ENCODE assay signal across 22 cellular contexts in the genomic region with DNA sequence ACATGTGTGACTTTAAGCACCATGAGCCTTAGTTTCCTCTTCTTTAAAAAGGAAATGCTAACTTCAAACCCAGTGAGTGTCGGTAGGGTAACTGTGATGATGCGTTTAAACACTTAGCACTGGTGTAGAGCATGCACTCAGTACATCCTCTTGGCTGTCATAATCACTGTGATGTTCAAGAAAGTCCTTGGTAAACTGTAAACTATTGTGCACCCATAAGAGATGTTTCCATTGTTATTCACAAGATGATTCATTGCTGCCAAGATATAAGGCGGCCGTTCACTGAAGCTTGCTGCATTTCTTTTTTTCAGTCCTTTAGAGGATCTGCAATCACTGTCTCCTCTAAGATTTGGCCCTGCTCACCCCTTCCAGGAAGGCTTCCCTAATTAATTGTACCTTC.
DNase-seq lines count a peak whose midpoint lies in the region; ATAC-seq, FAIRE-seq and TF ChIP-seq lines count a peak whose summit lies in the region.
"Had no signal": no experiment of that assay in that cellular context is flagged by ENCODE, and none has a peak within 500 bp of the region (broad histone marks: within the 10 kb centered on the region; RNA-seq: fewer than 3 reads in every experiment).

No MANE protein-coding gene starts in this region.

- H2BK12ac ChIP-seq in mesenchymal stem cell (ENCODE audit: low read length in 2 of 2), result no peak overlapping the region

- WGBS in mesenchymal stem cell, result 0% methylated on average over 4 of the region's 4 CpGs

- no peak overlapping the region for H3K4me2 ChIP-seq in mesenchymal stem cell (ENCODE audit: low read length, poor library complexity, severe bottlenecking)

- no peak overlapping the region for H3K4me3 ChIP-seq in mesenchymal stem cell (ENCODE audit: insufficient read depth in 1 of 2, low read depth in 1 of 2, low read length in 2 of 2)
- H3K4me3 ChIP-seq in tibial artery, result no peak overlapping the region
- H3K4me3 ChIP-seq: colonic mucosa, psoas muscle had no signal

- H3K79me1 ChIP-seq in mesenchymal stem cell (replicated peaks; ENCODE audit: low read length, poor library complexity, severe bottlenecking), result no peaks in the 10 kb centered on the region

- H3K27me3 ChIP-seq in mesenchymal stem cell (ENCODE audit: control insufficient read depth in 1 of 2, insufficient read depth in 1 of 2, low read length in 2 of 2) (no peaks in the 10 kb centered on the region), tibial artery (no peaks in the 10 kb centered on the region)
- H3K27me3 ChIP-seq: colonic mucosa had no signal

- H2AK5ac ChIP-seq in mesenchymal stem cell (ENCODE audit: low read length, severe bottlenecking), result no peak overlapping the region

- DNase-seq in EH (ENCODE audit: low read depth) (peak; percentile 87), RCC 7860 (ENCODE audit: low spot score) (peak; percentile 68), dermis blood vessel endothelial cell (peak; percentile 17), mesenchymal stem cell (peak; percentile 59), tibial artery (no peak), cardiac septum (ENCODE audit: low spot score) (no peak), DMS114 treated with DMSO at 0.1 percent for 48 hours (lab: John Stamatoyannopoulos, UW; ENCODE audit: unreplicated experiment) (no peak)
- DNase-seq: activated CD4-positive, alpha-beta memory T cell treated with anti-CD3 and anti-CD28 coated beads, Interleukin-2, amount 10 ng/mL, durations not matched to agents 7 days and 5 days; colonic mucosa; DMS79; erythroblast; left ventricle myocardium superior; MM.1S; naive thymus-derived CD4-positive, alpha-beta T cell; NCI-H187 treated with DMSO at 0.1 percent for 48 hours; NCI-H69; OCI-M1; psoas muscle; stimulated activated CD4-positive, alpha-beta T cell treated with anti-CD3 and anti-CD28 coated beads, Interleukin-15, amount 100 ng/mL, for 24 hours had no signal

- intact Hi-C loops in tibial artery (cut with DNase I; ENCODE audit: low total_unique reads) (no loop called here), cardiac septum (cut with DNase I) (no loop called here)

- ATAC-seq in HG03460 (IDR thresholded peaks at IDR 0.05; ENCODE audit: unreplicated experiment), result no peak
- ATAC-seq: left ventricle myocardium superior; naive thymus-derived CD4-positive, alpha-beta T cell; psoas muscle had no signal

- H2BK5ac ChIP-seq in mesenchymal stem cell (ENCODE audit: low read depth, low read length, poor library complexity, severe bottlenecking), result no peak overlapping the region

- H3K27ac ChIP-seq in mesenchymal stem cell (ENCODE audit: low read length, poor library complexity, severe bottlenecking) (no peak overlapping the region), tibial artery (no peak overlapping the region)
- H3K27ac ChIP-seq: C4-2B, colonic mucosa, psoas muscle had no signal

- peak; percentile 54 for FAIRE-seq in RCC 7860 (lab: Jason Lieb, UNC)
- FAIRE-seq: H1 had no signal

- no peak for TF ChIP-seq CTCF in tibial artery (IDR thresholded peaks at IDR 0.05)

- H3K9ac ChIP-seq in mesenchymal stem cell (ENCODE audit: low read length), result no peak overlapping the region

- no peak overlapping the region for H2AFZ ChIP-seq in mesenchymal stem cell (ENCODE audit: low read depth, low read length)

- no peak overlapping the region for H2BK15ac ChIP-seq in mesenchymal stem cell (ENCODE audit: low read depth, poor library complexity, severe bottlenecking)

- no peak overlapping the region for H2BK120ac ChIP-seq in mesenchymal stem cell (ENCODE audit: low read depth, low read length)

- peaks cover 5% of the 10 kb centered on the region for H3K4me1 ChIP-seq in mesenchymal stem cell (ENCODE audit: control insufficient read depth, insufficient read depth, low read depth, low read length)
- no peaks in the 10 kb centered on the region for H3K4me1 ChIP-seq in tibial artery
- H3K4me1 ChIP-seq: colonic mucosa, psoas muscle had no signal

- H4K91ac ChIP-seq in mesenchymal stem cell (ENCODE audit: low read length), result no peak overlapping the region

- no peak overlapping the region for H3K14ac ChIP-seq in mesenchymal stem cell (ENCODE audit: low read length in 2 of 2)

- no peaks in the 10 kb centered on the region for H3K36me3 ChIP-seq in mesenchymal stem cell (ENCODE audit: control insufficient read depth in 1 of 2, insufficient read depth in 2 of 2, low read depth in 1 of 2, low read length in 2 of 2)
- H3K36me3 ChIP-seq in tibial artery, result no peaks in the 10 kb centered on the region
- H3K36me3 ChIP-seq: colonic mucosa had no signal

- H3K9me3 ChIP-seq in mesenchymal stem cell (ENCODE audit: control insufficient read depth, low read length), result no peaks in the 10 kb centered on the region
- H3K9me3 ChIP-seq in tibial artery, result no peaks in the 10 kb centered on the region
- H3K9me3 ChIP-seq: colonic mucosa, psoas muscle had no signal

- H3K18ac ChIP-seq in mesenchymal stem cell (ENCODE audit: low read depth in 1 of 2, low read length in 2 of 2), result no peak overlapping the region

- H4K8ac ChIP-seq in mesenchymal stem cell (ENCODE audit: low read length), result no peak overlapping the region

- H3K23ac ChIP-seq in mesenchymal stem cell (ENCODE audit: low read length in 2 of 2), result no peak overlapping the region

- H3K4ac ChIP-seq in mesenchymal stem cell (ENCODE audit: low read depth in 1 of 2, low read length in 2 of 2), result no peak overlapping the region

Comparison
In these comparisons a context has a peak if more than half of its experiments do, and no peak if none do; other contexts are left out.
1. DNase-seq: peak in EH (single experiment), RCC 7860 (single experiment), dermis blood vessel endothelial cell (single experiment) and mesenchymal stem cell (single experiment); none in tibial artery (0 of 2), cardiac septum (single experiment) and DMS114 treated with DMSO at 0.1 percent for 48 hours (single experiment).